ENCODE assay signal across 18 cellular contexts in genomic region chr20:15071010-15071808, GRCh38.
"Had no signal": no experiment of that assay in that cellular context is flagged by ENCODE, and none has a peak within 500 bp of the region (broad histone marks: within the 10 kb centered on the region; RNA-seq: fewer than 3 reads in every experiment).

No MANE protein-coding gene starts in this region.

- FAIRE-seq: colon had no signal

- H3K4me3 ChIP-seq: gastrocnemius medialis, heart right ventricle, pancreas, testis, tibial nerve, upper lobe of right lung, vagina had no signal

- ATAC-seq: effector memory CD8-positive, alpha-beta T cell; gastrocnemius medialis; heart right ventricle; left lobe of liver; natural killer cell treated with Interleukin-12 subunit alpha and Interleukin-12 subunit beta and Interleukin-15 and Interleukin-18, amount 100 ng/mL, for 72 hours; pancreas; right cardiac atrium; stimulated activated memory B cell treated with anti-CD40 and anti-IgM and Interleukin-4, amounts not matched to agents 10 μg/mL and 1 μg/mL and 100 μg/mL, for 72 hours; upper lobe of right lung had no signal

- H3K27ac ChIP-seq: gastrocnemius medialis, heart right ventricle, pancreas, testis, tibial nerve, upper lobe of right lung, vagina had no signal

- H3K9me3 ChIP-seq: gastrocnemius medialis, heart right ventricle, pancreas, testis, upper lobe of right lung, vagina had no signal

- H3K4me1 ChIP-seq: gastrocnemius medialis, heart right ventricle, pancreas, testis, tibial nerve, upper lobe of right lung, vagina had no signal

- DNase-seq: effector memory CD8-positive, alpha-beta T cell; erythroblast; gastrocnemius medialis; heart right ventricle; hypothalamus; kidney glomerular epithelial cell; occipital lobe; pancreas; right cardiac atrium; stimulated activated CD4-positive, alpha-beta T cell treated with anti-CD3 and anti-CD28 coated beads, Interleukin-4, amount 100 ng/mL, for 24 hours; testis; upper lobe of right lung had no signal
